Comparison of ENCODE assay signal across 13 cellular contexts in genomic region chr10:124517466-124517865, GRCh38. TPM values are rescaled to one million over a fixed set of nuclear protein-coding genes. Genes with fewer than 3 reads are reported as not detected.
DNase-seq lines count a peak whose midpoint lies in the region; ATAC-seq and TF ChIP-seq lines count a peak whose summit lies in the region.
"Had no signal": no experiment of that assay in that cellular context is flagged by ENCODE, and none has a peak within 500 bp of the region (broad histone marks: within the 10 kb centered on the region; RNA-seq: fewer than 3 reads in every experiment).

No MANE protein-coding gene starts in this region.

- H3K36me3 Mint-ChIP-seq in GM23338 (ENCODE audit: low read depth): peaks cover 11% of the 10 kb centered on the region; the same call in 2 of the 3 replicates

- ATAC-seq in GM23338: no peak
- ATAC-seq in aorta (ENCODE audit: low FRiP score): no peak

- no peak overlapping the region for H2BK120ac ChIP-seq in neuronal stem cell (ENCODE audit: low read depth, low read length)

- no peak overlapping the region for H3K14ac ChIP-seq in neuronal stem cell (ENCODE audit: low read length)

- no peak overlapping the region for H3K4me2 ChIP-seq in GM23338
- H3K4me2 ChIP-seq in neuronal stem cell (ENCODE audit: insufficient read depth, low read length, poor library complexity, severe bottlenecking): no peak overlapping the region

- H3K18ac ChIP-seq in neuronal stem cell (ENCODE audit: low read length): peak overlapping the region; percentile 11

- H3K9me3 ChIP-seq in neuronal stem cell (replicated peaks in 1 of 2; ENCODE audit: control insufficient read depth in 2 of 2, insufficient read depth in 1 of 2, low read depth in 1 of 2, low read length in 2 of 2): no peaks in the 10 kb centered on the region
- H3K9me3 ChIP-seq in aorta (ENCODE audit: control insufficient read depth, low read length): no peaks in the 10 kb centered on the region

- H3K4ac ChIP-seq in neuronal stem cell (ENCODE audit: low read length): no peak overlapping the region

- H3F3A ChIP-seq in GM23338 (replicated peaks; ENCODE audit: low read depth): no peaks in the 10 kb centered on the region

- no peaks in the 10 kb centered on the region for H3K36me3 ChIP-seq in GM23338 (ENCODE audit: insufficient read depth)
- no peaks in the 10 kb centered on the region for H3K36me3 ChIP-seq in neuronal stem cell (replicated peaks in 1 of 2; ENCODE audit: control insufficient read depth in 2 of 2, insufficient read depth in 2 of 2, low read length in 2 of 2)
- no peaks in the 10 kb centered on the region for H3K36me3 ChIP-seq in aorta (ENCODE audit: control insufficient read depth in 1 of 2, insufficient read depth in 2 of 2, low read length in 1 of 2)

- no peak overlapping the region for H2BK15ac ChIP-seq in neuronal stem cell (ENCODE audit: low read length)

- no CpG with 5 or more reads among the region's 6 CpGs for WGBS in neuronal stem cell (ENCODE audit: extremely low coverage in 2 of 2, insufficient read length in 2 of 2, insufficient replicate concordance in 1 of 2), 2 donors
- WGBS in aorta, 2 donors: 80 to 86% methylated on average over 6 of the region's 6 CpGs

- no peak overlapping the region for H3K27ac ChIP-seq in GM23338 (ENCODE audit: low read depth)
- no peak overlapping the region for H3K27ac ChIP-seq in neuronal stem cell (replicated peaks; ENCODE audit: low read length)
- no peak overlapping the region for H3K27ac ChIP-seq in aorta (ENCODE audit: low read depth in 1 of 2, low read length in 2 of 2)
- H3K27ac ChIP-seq: HL-60 had no signal

- no peak overlapping the region for H3K23ac ChIP-seq in neuronal stem cell (ENCODE audit: low read depth, low read length, poor library complexity)

- H3K9me2 ChIP-seq in GM23338 (ENCODE audit: insufficient read depth): no peaks in the 10 kb centered on the region

- no peak overlapping the region for H2AK5ac ChIP-seq in neuronal stem cell (ENCODE audit: low read depth, low read length)

- H3K4me1 Mint-ChIP-seq in GM23338: peaks cover 9% of the 10 kb centered on the region
- H3K4me1 Mint-ChIP-seq: CD4-positive, alpha-beta memory T cell had no signal

- H3K9me3 Mint-ChIP-seq in GM23338: no peaks in the 10 kb centered on the region; the same call in 2 of the 3 replicates
- H3K9me3 Mint-ChIP-seq: CD4-positive, alpha-beta memory T cell had no signal

- peak overlapping the region; percentile 57; the same call in 1 of the 2 replicates for H3K27ac Mint-ChIP-seq in GM23338
- H3K27ac Mint-ChIP-seq: B cell; CD4-positive, alpha-beta memory T cell had no signal

- TF ChIP-seq CTCF in GM23338 (conservative IDR thresholded peaks at IDR 0.05; ENCODE audit: low read depth in 2 of 2): no peak
- TF ChIP-seq CTCF in GM20000 (IDR thresholded peaks at IDR 0.05; ENCODE audit: extremely low read depth, missing control alignments): no peak

- peaks cover 4% of the 10 kb centered on the region; the same call in 1 of the 2 replicates for H3K4me1 ChIP-seq in GM23338 (ENCODE audit: insufficient read depth)
- peaks cover 9 to 11% of the 10 kb centered on the region in 2 donors for H3K4me1 ChIP-seq in neuronal stem cell (ENCODE audit: control insufficient read depth in 2 of 2, insufficient read depth in 1 of 2, low read depth in 1 of 2, low read length in 2 of 2)
- no peaks in the 10 kb centered on the region for H3K4me1 ChIP-seq in aorta (ENCODE audit: control insufficient read depth in 1 of 2, insufficient read depth in 2 of 2, low read length in 2 of 2)

- H2AFZ ChIP-seq in GM23338: no peak overlapping the region
- H2AFZ ChIP-seq in neuronal stem cell (ENCODE audit: low read length): peak overlapping the region; percentile 66

- H3K9ac ChIP-seq in neuronal stem cell (ENCODE audit: low read depth, low read length, poor library complexity): no peak overlapping the region

- H4K8ac ChIP-seq in neuronal stem cell (ENCODE audit: low read depth, low read length): no peak overlapping the region

- intact Hi-C loops in aorta (cut with DNase I): no loop called here

- H3K27me3 ChIP-seq in GM23338 (ENCODE audit: insufficient read depth) (no peaks in the 10 kb centered on the region), neuronal stem cell (ENCODE audit: control insufficient read depth in 3 of 3, insufficient read depth in 3 of 3, low read depth in 1 of 3, low read length in 3 of 3) (no peaks in the 10 kb centered on the region), aorta (ENCODE audit: control insufficient read depth in 1 of 2, insufficient read depth in 2 of 2, low read length in 1 of 2) (no peaks in the 10 kb centered on the region)

- H2BK5ac ChIP-seq in neuronal stem cell (ENCODE audit: low read length): peak overlapping the region; percentile 26

- H4K20me1 ChIP-seq in GM23338 (replicated peaks; ENCODE audit: insufficient read depth): peaks cover 6% of the 10 kb centered on the region; the same call in 1 of the 2 replicates

- H3K79me1 ChIP-seq in neuronal stem cell (ENCODE audit: low read depth, low read length): no peaks in the 10 kb centered on the region

- H2BK12ac ChIP-seq in neuronal stem cell (ENCODE audit: low read length): no peak overlapping the region

- no peak overlapping the region for H3K4me3 Mint-ChIP-seq in GM23338
- H3K4me3 Mint-ChIP-seq: B cell; CD4-positive, alpha-beta memory T cell had no signal

- H4K91ac ChIP-seq in neuronal stem cell (ENCODE audit: low read depth, low read length, poor library complexity): no peak overlapping the region

- peaks cover 9% of the 10 kb centered on the region for H3K27me3 Mint-ChIP-seq in GM23338 (ENCODE audit: insufficient read depth, low read depth, poor library complexity)
- H3K27me3 Mint-ChIP-seq: B cell; CD4-positive, alpha-beta memory T cell had no signal

- no peaks in the 10 kb centered on the region for H3K79me2 ChIP-seq in GM23338 (replicated peaks; ENCODE audit: insufficient read depth)

- DNase-seq in GM23338 (ENCODE audit: low spot score) (no peak), globus pallidus (ENCODE audit: low spot score) (peak; percentile 60), neuronal stem cell (ENCODE audit: low spot score) (no peak), aorta (peak; percentile 19 to 33), HPDE6-E6E7 (ENCODE audit: extremely low spot score) (no peak), GM20000 (ENCODE audit: low spot score) (no peak), HUDEP-2 (lab: John Stamatoyannopoulos, UW; ENCODE audit: unreplicated experiment in 76 of 76) (no peak)
- DNase-seq: CD4-positive, alpha-beta memory T cell; DMS79; EL; IMR-90 had no signal

- no peak overlapping the region for H3K4me3 ChIP-seq in GM23338
- H3K4me3 ChIP-seq in neuronal stem cell (ENCODE audit: low read length in 2 of 2): no peak overlapping the region
- H3K4me3 ChIP-seq in aorta (ENCODE audit: low read length in 2 of 2): no peak overlapping the region

TF ChIP-seq in GM23338, 12 proteins besides CTCF, POLR2A, EP300 and RAD21 (continues in another document):
- TF ChIP-seq NANOG (IDR thresholded peaks at IDR 0.05; ENCODE audit: borderline replicate concordance): no peak
- TF ChIP-seq STAT1 (IDR thresholded peaks at IDR 0.05; ENCODE audit: unreplicated experiment): no peak

RNA-seq across cellular contexts. Expression of gene LHPP, which starts 55.8 kb away (rescaled TPM):
- 34.1 and 40.2 TPM in 2 replicates for total RNA-seq in GM23338 (2014; rRNA removed; shearing (Covaris generic))
- polyA plus RNA-seq in GM23338 (2016; fragmentation: Nextera tagmentation; extraction: Ambion mirVana): 25.5 and 27.4 TPM in 2 replicates
- polyA plus RNA-seq in neuronal stem cell (2013, experiment 1 of 2): 14.7 TPM
- polyA plus RNA-seq in neuronal stem cell (2013, experiment 2 of 2): 13.6 TPM
- 10 to 100 TPM; 11.5 to 20.2 TPM for total RNA-seq in aorta
- 10 to 100 TPM; 16.9 to 22.0 TPM for polyA plus RNA-seq in aorta

Comparison
In these comparisons a context has a peak if more than half of its experiments do, and no peak if none do; other contexts are left out.
1. DNase-seq: peak in globus pallidus (single experiment) and aorta (2 of 2); none in GM23338 (single experiment), neuronal stem cell (single experiment), HPDE6-E6E7 (single experiment), GM20000 (single experiment) and HUDEP-2 (0 of 76).